In genomic region chr6:3742426-3743344, GRCh38 we compare ENCODE assay signal across 8 cellular contexts. TPM values are rescaled to one million over a fixed set of nuclear protein-coding genes. Genes with fewer than 3 reads are reported as not detected.
DNase-seq lines count a peak whose midpoint lies in the region; ATAC-seq, FAIRE-seq and TF ChIP-seq lines count a peak whose summit lies in the region.

No MANE protein-coding gene starts in this region.

- WGBS in pancreas, 2 donors, result 25 to 28% methylated on average over 37 of the region's 37 CpGs
- WGBS in thyroid gland, 2 donors, result 29 to 31% methylated on average over 37 of the region's 37 CpGs

- H3K36me3 ChIP-seq in pancreas (peaks cover 0 to 4% (median 0%) of the 10 kb centered on the region in 3 donors), thyroid gland (peaks cover 1 to 11% of the 10 kb centered on the region in 2 donors)

- intact Hi-C loops in pancreas (cut with DNase I), result loop anchor here (5.0 to 10.0 kb wide), 6 partner anchors 142 to 262 kb away; no protein-coding TSS in a partner anchor
- intact Hi-C loops in thyroid gland (cut with DNase I), result loop anchor here (10.0 kb wide), 2 partner anchors 242 to 412 kb away; no protein-coding TSS in a partner anchor

- H3K9me3 ChIP-seq in pancreas, result no peaks in the 10 kb centered on the region
- H3K9me3 ChIP-seq in thyroid gland, result no peaks in the 10 kb centered on the region

- H3K4me1 ChIP-seq in pancreas (peaks cover 0 to 5% (median 0%) of the 10 kb centered on the region in 3 donors), thyroid gland (peaks cover 44 to 65% of the 10 kb centered on the region in 2 donors)

- H3K27ac ChIP-seq in pancreas (peak overlapping the region in 3 of 4 donors; percentile 11 to 48 (median 20)), thyroid gland (peak overlapping the region; percentile 60 to 100 (median 70))

- ATAC-seq in GM21528 (IDR thresholded peaks at IDR 0.05; ENCODE audit: low FRiP score, unreplicated experiment) (peak; percentile 59), pancreas (peak; percentile 92 to 98 (median 95))

- no peak for TF ChIP-seq POLR2A in thyroid gland (IDR thresholded peaks at IDR 0.05)

- TF ChIP-seq CTCF in D721Med (IDR thresholded peaks at IDR 0.05; ENCODE audit: insufficient read depth, missing control alignments), result peak; percentile 95
- peak; percentile 82 for TF ChIP-seq CTCF in LNCAP (IDR thresholded peaks at IDR 0.05)
- TF ChIP-seq CTCF in pancreas (IDR thresholded peaks at IDR 0.05), result peak; percentile 87 to 95 (median 92)
- peak; percentile 82 to 97 (median 95) for TF ChIP-seq CTCF in thyroid gland (IDR thresholded peaks at IDR 0.05)

- H3K4me3 ChIP-seq in pancreas (no peak overlapping the region), thyroid gland (replicated peaks in 1 of 3) (no peak overlapping the region)

- DNase-seq in D721Med (ENCODE audit: insufficient read length, low spot score), result peak; percentile 73
- peak; percentile 53 for DNase-seq in SK-N-DZ (ENCODE audit: low spot score)
- peak; percentile 87 to 95 (median 92) for DNase-seq in activated naive CD4-positive, alpha-beta T cell (lab: John Stamatoyannopoulos, UW)
- DNase-seq in germinal center (ENCODE audit: low spot score), result peak; percentile 76
- peak; percentile 80 to 99 (median 91) for DNase-seq in pancreas
- DNase-seq in thyroid gland, result peak; percentile 86 to 92

- FAIRE-seq in D721Med (lab: Jason Lieb, UNC) (no peak), pancreas (lab: Jason Lieb, UNC) (peak; percentile 20)

- H3K27me3 ChIP-seq in pancreas (no peaks in the 10 kb centered on the region), thyroid gland (no peaks in the 10 kb centered on the region)

RNA-seq across cellular contexts. Expression of gene PXDC1, which starts 8.8 kb away (rescaled TPM):
- polyA plus RNA-seq in SK-N-DZ (2014; cell fraction: cytosol; rRNA removed), result not detected in 2 replicates
- polyA plus RNA-seq in SK-N-DZ (2014; cell fraction: nucleus; rRNA removed), result 0.32 TPM in 1 of 2 replicates, not detected in the other
- total RNA-seq in pancreas (10 to 100 TPM in 3 of 6 donors, 1 to 10 TPM in 3; 5.2 to 18.4 (median 9.6) TPM), thyroid gland (100 to 1,000 TPM in 1 of 4 donors, 10 to 100 TPM in 3; 73.5 to 102 (median 82.7) TPM)
- 10 to 100 TPM; 13.7 to 19.7 TPM for polyA plus RNA-seq in pancreas
